ENCODE assay signal across 16 cellular contexts in the genomic region with DNA sequence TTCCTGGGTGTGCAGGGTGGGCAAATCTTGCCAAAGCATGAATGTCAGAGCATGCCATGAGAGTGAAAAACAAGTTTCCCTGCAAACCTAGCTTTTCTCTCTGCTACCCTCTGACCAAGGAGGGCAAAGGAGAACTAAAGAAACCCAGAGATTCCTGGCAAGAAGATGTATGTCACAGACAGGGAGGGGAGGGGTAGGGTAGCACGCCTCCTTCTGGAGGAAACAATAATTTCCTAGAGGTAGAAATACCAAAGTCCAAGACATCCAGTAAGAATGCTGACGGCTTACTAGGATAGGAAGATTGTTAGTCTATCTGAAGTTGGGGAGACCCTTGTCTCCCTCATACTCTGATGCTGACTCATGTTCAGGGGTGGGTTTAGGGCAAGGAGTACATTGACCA.
DNase-seq lines count a peak whose midpoint lies in the region; ATAC-seq, FAIRE-seq and TF ChIP-seq lines count a peak whose summit lies in the region.
"Had no signal": no experiment of that assay in that cellular context is flagged by ENCODE, and none has a peak within 500 bp of the region (broad histone marks: within the 10 kb centered on the region; RNA-seq: fewer than 3 reads in every experiment).

No MANE protein-coding gene starts in this region.

- in situ Hi-C loops in GM12878 (cut with MboI) = no loop called here

- H3K9me3 ChIP-seq in GM12878 (replicated peaks; ENCODE audit: control insufficient read depth, insufficient read depth, low read length) = no peaks in the 10 kb centered on the region
- H3K9me3 ChIP-seq: psoas muscle had no signal

- H4K20me1 ChIP-seq in GM12878 (ENCODE audit: control insufficient read depth, insufficient read depth) = no peaks in the 10 kb centered on the region

- H3K4me1 Mint-ChIP-seq in Calu3 (ENCODE audit: low read depth, unreplicated experiment) (peaks cover 36% of the 10 kb centered on the region), HFFc6 (ENCODE audit: low read depth) (peaks cover 55% of the 10 kb centered on the region)

- no peak overlapping the region for H2BK15ac ChIP-seq in mesendoderm (replicated peaks; ENCODE audit: low read depth)

- H3K4me3 Mint-ChIP-seq in Calu3 (ENCODE audit: low read depth, unreplicated experiment) = no peak overlapping the region
- no peak overlapping the region for H3K4me3 Mint-ChIP-seq in HFFc6
- H3K4me3 Mint-ChIP-seq: dendritic cell treated with granulocyte-macrophage colony-stimulating factor and Interleukin-4, amounts not matched to agents 40 ng/mL and 50 ng/mL, for 4 days had no signal

- no peak overlapping the region for H3K4ac ChIP-seq in mesendoderm (ENCODE audit: low read depth, low read length)

- no peak overlapping the region for H3K23ac ChIP-seq in mesendoderm (ENCODE audit: low read length)

- RAD21 ChIA-PET in GM12878 (lab: Charles Lee; ENCODE audit: unreplicated experiment) = interaction anchor here (1.7 kb wide), 1 partner anchor 261 kb away, joined by 4 read pairs; no protein-coding TSS in a partner anchor

- POLR2A ChIA-PET in GM12878 (lab: Charles Lee) = interaction anchor here (0.5 kb wide), 1 partner anchor 9 kb away, joined by 3 read pairs; no protein-coding TSS in a partner anchor

- BruUV-seq in Calu3 (replicated peaks; lab: Mats Ljungman, UMichigan) (no TSS peak), GM12878 (replicated peaks; lab: Mats Ljungman, UMichigan) (no TSS peak)

- H4K5ac ChIP-seq in mesendoderm (ENCODE audit: low read length) = no peak overlapping the region

- 42% methylated on average over 2 of the region's 2 CpGs for WGBS in GM12878 (ENCODE audit: insufficient coverage, insufficient replicate concordance, low lambda C conversion rate, missing lambda C conversion rate)
- WGBS in mesendoderm (ENCODE audit: extremely low coverage, insufficient coverage, low lambda C conversion rate) = no CpG with 5 or more reads among the region's 2 CpGs

- no peaks in the 10 kb centered on the region for H3K27me3 ChIP-seq in GM12878 (replicated peaks in 1 of 2; ENCODE audit: control insufficient read depth in 2 of 2, insufficient read depth in 2 of 2, low read length in 1 of 2)
- no peaks in the 10 kb centered on the region for H3K27me3 ChIP-seq in mesendoderm (ENCODE audit: insufficient read depth, low read length, poor library complexity)

- no peak overlapping the region for H4K8ac ChIP-seq in mesendoderm (ENCODE audit: low read depth, low read length)

- H3K27ac Mint-ChIP-seq in Calu3 (ENCODE audit: unreplicated experiment) = no peak overlapping the region
- peak overlapping the region; percentile 48 for H3K27ac Mint-ChIP-seq in HFFc6
- H3K27ac Mint-ChIP-seq: dendritic cell treated with granulocyte-macrophage colony-stimulating factor and Interleukin-4, amounts not matched to agents 40 ng/mL and 50 ng/mL, for 4 days had no signal

- DNase-seq in Calu3 = no peak
- DNase-seq in HFFc6 = no peak
- no peak for DNase-seq in GM12878 (ENCODE audit: low read depth, low spot score)
- peak; percentile 64 for DNase-seq in mesendoderm
- DNase-seq in stimulated activated CD8-positive, alpha-beta memory T cell treated with anti-CD3 and anti-CD28 coated beads, Interleukin-4, amount 100 ng/mL, for 48 hours = no peak
- DNase-seq in DMS79 (lab: John Stamatoyannopoulos, UW) = no peak
- no peak for DNase-seq in NCI-H1436 (lab: John Stamatoyannopoulos, UW)
- DNase-seq in T-helper 2 cell = no peak
- DNase-seq: islet precursor cell; NCI-H1092; psoas muscle; SHP77 treated with DMSO at 0.1 percent for 48 hours; stimulated activated CD4-positive, alpha-beta T cell treated with anti-CD3 and anti-CD28 coated beads, Interleukin-2, amount 100 ng/mL, for 24 hours had no signal

- H3K9me3 Mint-ChIP-seq in Calu3 (ENCODE audit: low read depth, unreplicated experiment) (no peaks in the 10 kb centered on the region), HFFc6 (no peaks in the 10 kb centered on the region)
- H3K9me3 Mint-ChIP-seq: dendritic cell treated with granulocyte-macrophage colony-stimulating factor and Interleukin-4, amounts not matched to agents 40 ng/mL and 50 ng/mL, for 4 days had no signal

- TF ChIP-seq CTCF in Calu3 (IDR thresholded peaks at IDR 0.05; ENCODE audit: unreplicated experiment) (peak; percentile 17), HFFc6 (IDR thresholded peaks at IDR 0.05) (peak; percentile 62), GM12878 (IDR thresholded peaks at IDR 0.05 in 2 of 3, conservative IDR thresholded peaks at IDR 0.05 in 1 of 3; ENCODE audit: control insufficient read depth in 2 of 3, extremely low read depth in 1 of 3, insufficient read depth in 1 of 3, low read depth in 3 of 3, low read length in 3 of 3) (peak; percentile 24 to 41 (median 31); a peak in 3 of 6 replicates)

- H3K79me1 ChIP-seq in mesendoderm (ENCODE audit: low read length) = no peaks in the 10 kb centered on the region

- no peaks in the 10 kb centered on the region for H3K36me3 Mint-ChIP-seq in Calu3 (ENCODE audit: insufficient read depth, unreplicated experiment)
- no peaks in the 10 kb centered on the region for H3K36me3 Mint-ChIP-seq in HFFc6 (ENCODE audit: low read depth)

- peak; percentile 46 for ATAC-seq in GM12878
- ATAC-seq: psoas muscle had no signal

- no peak overlapping the region for H3K4me2 ChIP-seq in GM12878 (ENCODE audit: control insufficient read depth, insufficient read depth)
- no peak overlapping the region for H3K4me2 ChIP-seq in mesendoderm (ENCODE audit: low read length)

- TF ChIP-seq POLR2A in GM12878 (IDR thresholded peaks at IDR 0.05; ENCODE audit: low read depth, low read length) = no peak

- TF ChIP-seq RAD21 in GM12878 (IDR thresholded peaks at IDR 0.05; ENCODE audit: insufficient read depth, low read depth, low read length) = peak; percentile 13; the same call in 1 of the 2 replicates

- H3K27me3 Mint-ChIP-seq in Calu3 (ENCODE audit: unreplicated experiment) = no peaks in the 10 kb centered on the region
- no peaks in the 10 kb centered on the region for H3K27me3 Mint-ChIP-seq in HFFc6 (ENCODE audit: insufficient read depth)
- H3K27me3 Mint-ChIP-seq: dendritic cell treated with granulocyte-macrophage colony-stimulating factor and Interleukin-4, amounts not matched to agents 40 ng/mL and 50 ng/mL, for 4 days had no signal

- H3K18ac ChIP-seq in mesendoderm (ENCODE audit: low read length) = no peak overlapping the region

- H3K36me3 ChIP-seq in GM12878 (ENCODE audit: control insufficient read depth in 2 of 2, insufficient read depth in 2 of 2, low read length in 1 of 2) (no peaks in the 10 kb centered on the region), mesendoderm (ENCODE audit: control insufficient read depth, insufficient read depth, low read length) (no peaks in the 10 kb centered on the region)

- H2AFZ ChIP-seq in GM12878 (ENCODE audit: control insufficient read depth, low read depth, low read length) = no peak overlapping the region

- H3K79me2 ChIP-seq in GM12878 (ENCODE audit: control insufficient read depth, insufficient read depth, low read length) = no peaks in the 10 kb centered on the region
- H3K79me2 ChIP-seq in mesendoderm (ENCODE audit: control insufficient read depth, insufficient read depth, low read length) = no peaks in the 10 kb centered on the region

- H3K27ac ChIP-seq in GM12878 (ENCODE audit: control insufficient read depth, insufficient read depth) = no peak overlapping the region
- no peak overlapping the region for H3K27ac ChIP-seq in mesendoderm (ENCODE audit: low read depth, low read length)

- SMC1A ChIA-PET in GM12878 (lab: Charles Lee; ENCODE audit: uncharacterized antibody, unreplicated experiment) = no interaction called here

- intact Hi-C loops in Calu3 (cut with micrococcal nuclease; ENCODE audit: unreplicated experiment) = no loop called here
- intact Hi-C loops in GM12878 (cut with micrococcal nuclease; ENCODE audit: unreplicated experiment) = no loop called here

- H3K56ac ChIP-seq in mesendoderm (ENCODE audit: low read length) = no peak overlapping the region

- H2BK5ac ChIP-seq in mesendoderm (ENCODE audit: low read length) = no peak overlapping the region

- no peak overlapping the region for H2AK5ac ChIP-seq in mesendoderm (ENCODE audit: low read length)

- CTCF ChIA-PET in Calu3 (lab: Charles Lee) (no interaction called here), GM12878 (lab: Yijun Ruan, JAX) (interaction anchor here (1.0 kb wide), 2 partner anchors 99 to 260 kb away, joined by 3 to 4 read pairs; no protein-coding TSS in a partner anchor)

- H3K4me3 ChIP-seq in GM12878 (no peak overlapping the region), mesendoderm (ENCODE audit: low read length) (no peak overlapping the region)
- H3K4me3 ChIP-seq: psoas muscle had no signal

- no peak for FAIRE-seq in GM12878 (lab: Jason Lieb, UNC)
- FAIRE-seq: frontal cortex, G401.6 had no signal

- H3K4me1 ChIP-seq in GM12878 (ENCODE audit: control insufficient read depth, insufficient read depth, low read length) (no peaks in the 10 kb centered on the region), mesendoderm (ENCODE audit: control insufficient read depth, low read depth, low read length) (peaks cover 2% of the 10 kb centered on the region)

- H3K9ac ChIP-seq in GM12878 (ENCODE audit: control insufficient read depth, insufficient read depth, low read length) = no peak overlapping the region
- no peak overlapping the region for H3K9ac ChIP-seq in mesendoderm (ENCODE audit: low read length)

- no peak for TF ChIP-seq EP300 in GM12878 (IDR thresholded peaks at IDR 0.05; ENCODE audit: borderline replicate concordance in 1 of 2, control insufficient read depth in 1 of 2, low read depth in 2 of 2, low read length in 2 of 2)

- H2BK120ac ChIP-seq in mesendoderm (ENCODE audit: low read depth, low read length) = no peak overlapping the region

TF ChIP-seq in GM12878, 131 proteins besides CTCF, POLR2A, EP300 and RAD21:
- TF ChIP-seq RAD51 (IDR thresholded peaks at IDR 0.05) (no peak), PAX8 (IDR thresholded peaks at IDR 0.05) (no peak), SMC3 (IDR thresholded peaks at IDR 0.05; ENCODE audit: borderline replicate concordance, low read length) (peak; percentile 40; the same call in 1 of the 2 replicates)
